ENCODE assay signal across 21 cellular contexts in genomic region chr3:33577173-33577572, GRCh38.
A peak's percentile ranks its signal among the peaks of the same experiment; 100 is the strongest.
DNase-seq lines count a peak whose midpoint lies in the region; ATAC-seq and TF ChIP-seq lines count a peak whose summit lies in the region.
"Had no signal": no experiment of that assay in that cellular context is flagged by ENCODE, and none has a peak within 500 bp of the region (broad histone marks: within the 10 kb centered on the region; RNA-seq: fewer than 3 reads in every experiment).

No MANE protein-coding gene starts in this region.

- no peaks in the 10 kb centered on the region for H3F3A ChIP-seq in GM23338 (replicated peaks; ENCODE audit: low read depth)
- H3F3A ChIP-seq in neural progenitor cell (ENCODE audit: low read depth), result peaks cover 47% of the 10 kb centered on the region

- H3K4me3 Mint-ChIP-seq in GM23338 (no peak overlapping the region), neural progenitor cell (no peak overlapping the region)

- H3K79me2 ChIP-seq in GM23338 (replicated peaks; ENCODE audit: insufficient read depth), result no peaks in the 10 kb centered on the region
- no peaks in the 10 kb centered on the region for H3K79me2 ChIP-seq in neural progenitor cell (ENCODE audit: low read depth)

- H3K36me3 Mint-ChIP-seq in GM23338 (ENCODE audit: low read depth) (peaks cover 13% of the 10 kb centered on the region), neural progenitor cell (peaks cover 15% of the 10 kb centered on the region)

- no peaks in the 10 kb centered on the region; the same call in 1 of the 2 replicates for H3K36me3 ChIP-seq in GM23338 (ENCODE audit: insufficient read depth)
- H3K36me3 ChIP-seq in neural progenitor cell, result peaks cover 9% of the 10 kb centered on the region
- H3K36me3 ChIP-seq: BE2C had no signal

- H3K4me2 ChIP-seq in GM23338 (peak overlapping the region; percentile 33; the same call in 1 of the 2 replicates), neural progenitor cell (peak overlapping the region; percentile 72)

- ATAC-seq in GM23338 (peak; percentile 40), GM21526 (IDR thresholded peaks at IDR 0.05; ENCODE audit: low FRiP score, unreplicated experiment) (no peak)
- ATAC-seq: A549, K562, SK-N-SH treated with all-trans-retinoic acid at 6 μM for 48 hours had no signal

- TF ChIP-seq CTCF in GM23338 (conservative IDR thresholded peaks at IDR 0.05; ENCODE audit: low read depth in 2 of 2), result no peak
- TF ChIP-seq CTCF in fibroblast of villous mesenchyme (IDR thresholded peaks at IDR 0.05; ENCODE audit: insufficient read depth, low read depth, low read length), result no peak
- no peak for TF ChIP-seq CTCF in neural progenitor cell (IDR thresholded peaks at IDR 0.05)

- H3K9ac ChIP-seq in neural progenitor cell, result no peak overlapping the region

- H3K27ac ChIP-seq in GM23338 (ENCODE audit: low read depth), result peak overlapping the region; percentile 30; the same call in 1 of the 2 replicates
- H3K27ac ChIP-seq in neural progenitor cell, result peak overlapping the region; percentile 46

- H3K4me1 ChIP-seq in GM23338 (ENCODE audit: insufficient read depth) (peaks cover 40% of the 10 kb centered on the region), neural progenitor cell (peaks cover 58% of the 10 kb centered on the region)
- H3K4me1 ChIP-seq: BE2C had no signal

- peak overlapping the region; percentile 68 for H3K27ac Mint-ChIP-seq in GM23338
- H3K27ac Mint-ChIP-seq in neural progenitor cell, result no peak overlapping the region

- H3K4me1 Mint-ChIP-seq in GM23338 (peaks cover 45% of the 10 kb centered on the region), neural progenitor cell (peaks cover 7% of the 10 kb centered on the region)

- H3K27me3 Mint-ChIP-seq in GM23338 (ENCODE audit: insufficient read depth, low read depth, poor library complexity) (no peaks in the 10 kb centered on the region), neural progenitor cell (ENCODE audit: insufficient read depth, low read depth) (no peaks in the 10 kb centered on the region)

- H3K9me3 Mint-ChIP-seq in GM23338 (no peaks in the 10 kb centered on the region; the same call in 2 of the 3 replicates), neural progenitor cell (no peaks in the 10 kb centered on the region)

- peaks cover under 1% of the 10 kb centered on the region for H3K9me3 ChIP-seq in neural progenitor cell (ENCODE audit: low read depth)
- H3K9me3 ChIP-seq: A549, BE2C had no signal

- H2AFZ ChIP-seq in GM23338 (no peak overlapping the region), neural progenitor cell (replicated peaks) (no peak overlapping the region)

- H4K20me1 ChIP-seq in GM23338 (replicated peaks; ENCODE audit: insufficient read depth) (no peaks in the 10 kb centered on the region), neural progenitor cell (ENCODE audit: low read depth) (no peaks in the 10 kb centered on the region)

- DNase-seq in GM23338 (ENCODE audit: low spot score), result no peak
- DNase-seq in HuH-7 (ENCODE audit: low spot score), result peak; percentile 26
- peak; percentile 47 for DNase-seq in fibroblast of villous mesenchyme (ENCODE audit: low read depth)
- DNase-seq in neural progenitor cell (ENCODE audit: low spot score), result no peak
- DNase-seq in COR-L47 (lab: John Stamatoyannopoulos, UW), result no peak
- DNase-seq in H4 (ENCODE audit: low spot score), result no peak
- DNase-seq in NCI-H2029 (lab: John Stamatoyannopoulos, UW), result no peak
- DNase-seq: BE2C, DMS 273 treated with DMSO at 0.1 percent for 48 hours, DMS79 treated with DMSO at 0.1 percent for 48 hours, GOT3, MM.1S, NCI-H1048, NCI-H1417 treated with DMSO at 0.1 percent for 48 hours, NCI-H187, NCI-H2107, NCI-H69 had no signal

- H3K9me2 ChIP-seq in GM23338 (ENCODE audit: insufficient read depth), result no peaks in the 10 kb centered on the region

- H3K4me3 ChIP-seq in GM23338, result no peak overlapping the region
- no peak overlapping the region for H3K4me3 ChIP-seq in fibroblast of villous mesenchyme (ENCODE audit: low read depth, low read length)
- H3K4me3 ChIP-seq in neural progenitor cell, result no peak overlapping the region
- H3K4me3 ChIP-seq: A549, K562 had no signal

- H3K27me3 ChIP-seq in GM23338 (ENCODE audit: insufficient read depth), result no peaks in the 10 kb centered on the region
- H3K27me3 ChIP-seq in neural progenitor cell, result no peaks in the 10 kb centered on the region
- H3K27me3 ChIP-seq: BE2C had no signal

TF ChIP-seq in GM23338, 12 proteins besides CTCF, POLR2A, EP300 and RAD21 (continues in another document):
- TF ChIP-seq EZH2 (IDR thresholded peaks at IDR 0.05; ENCODE audit: low read depth, unreplicated experiment), result no peak
- TF ChIP-seq ZNF331 (CRISPR knock-in tag; IDR thresholded peaks at IDR 0.05; ENCODE audit: low read depth), result no peak
- TF ChIP-seq JUNB (IDR thresholded peaks at IDR 0.05; ENCODE audit: unreplicated experiment), result no peak
- no peak for TF ChIP-seq POLR2AphosphoS5 (IDR thresholded peaks at IDR 0.05; ENCODE audit: low read depth)
- no peak for TF ChIP-seq ZNF114 (CRISPR knock-in tag; IDR thresholded peaks at IDR 0.05)
- TF ChIP-seq EZH2phosphoT487 (IDR thresholded peaks at IDR 0.05; ENCODE audit: unreplicated experiment), result no peak
- TF ChIP-seq NANOG (IDR thresholded peaks at IDR 0.05; ENCODE audit: borderline replicate concordance), result no peak
- TF ChIP-seq ZNF462 (CRISPR knock-in tag; IDR thresholded peaks at IDR 0.05), result no peak
- TF ChIP-seq STAT1 (IDR thresholded peaks at IDR 0.05; ENCODE audit: unreplicated experiment), result no peak
- no peak for TF ChIP-seq CREB1 (CRISPR knock-in tag; IDR thresholded peaks at IDR 0.05; ENCODE audit: low read depth)

Comparison
In these comparisons a context has a peak if more than half of its experiments do, and no peak if none do; other contexts are left out.
1. DNase-seq: peak in HuH-7 (single experiment) and fibroblast of villous mesenchyme (single experiment); none in GM23338 (single experiment), neural progenitor cell (single experiment), COR-L47 (single experiment), H4 (single experiment) and NCI-H2029 (single experiment).